ENCODE assay signal across 22 cellular contexts in the genomic region with DNA sequence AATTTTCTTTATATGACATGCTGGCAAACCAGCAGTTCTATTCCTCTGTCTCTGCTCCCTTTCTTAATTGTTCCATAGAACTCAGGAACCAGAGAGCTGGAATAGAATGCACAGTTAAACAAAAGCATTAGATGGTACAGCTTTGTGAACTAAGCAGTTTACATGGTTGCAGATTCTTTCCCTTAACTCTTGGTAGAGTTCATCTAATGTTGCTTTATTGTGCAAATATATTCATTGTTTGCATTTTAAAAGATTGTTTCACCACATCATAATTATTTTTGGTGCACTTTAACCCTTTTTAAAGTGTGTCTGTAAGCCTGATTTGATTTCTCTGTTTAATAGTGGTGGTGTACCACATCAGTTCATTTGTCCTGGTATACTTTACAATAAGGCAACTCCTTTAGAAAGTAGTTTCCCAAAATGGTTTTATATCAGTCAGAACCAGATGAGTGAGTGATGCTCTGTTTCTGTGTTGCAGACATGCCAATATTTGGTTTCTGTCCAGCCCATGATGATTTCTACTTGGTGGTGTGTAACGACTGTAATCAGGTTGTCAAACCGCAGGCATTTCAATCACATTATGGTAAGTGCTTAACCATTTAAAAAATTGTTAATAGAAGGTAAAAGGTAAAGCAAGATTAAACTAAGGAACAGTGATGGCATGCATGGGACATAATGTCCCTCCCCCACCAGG. TPM values are rescaled to one million over a fixed set of nuclear protein-coding genes. Genes with fewer than 3 reads are reported as not detected.
DNase-seq lines count a peak whose midpoint lies in the region; ATAC-seq and TF ChIP-seq lines count a peak whose summit lies in the region.
"Had no signal": no experiment of that assay in that cellular context is flagged by ENCODE, and none has a peak within 500 bp of the region (broad histone marks: within the 10 kb centered on the region; RNA-seq: fewer than 3 reads in every experiment).

No MANE protein-coding gene starts in this region.

- no peaks in the 10 kb centered on the region for H3K27me3 Mint-ChIP-seq in activated CD8-positive, alpha-beta memory T cell treated with anti-CD3 and anti-CD28 coated beads, Interleukin-2, amount 10 ng/mL, durations not matched to agents 7 days and 5 days
- no peaks in the 10 kb centered on the region for H3K27me3 Mint-ChIP-seq in activated naive CD8-positive, alpha-beta T cell treated with anti-CD3 and anti-CD28 coated beads, Interleukin-2, amount 10 ng/mL, durations not matched to agents 7 days and 5 days
- no peaks in the 10 kb centered on the region for H3K27me3 Mint-ChIP-seq in natural killer cell (ENCODE audit: low read depth in 2 of 2)
- H3K27me3 Mint-ChIP-seq in Calu3 (ENCODE audit: unreplicated experiment) = no peaks in the 10 kb centered on the region

- no peak overlapping the region for H4K91ac ChIP-seq in IMR-90 (ENCODE audit: insufficient read depth, low read depth, low read length)

- H3K14ac ChIP-seq in IMR-90 (replicated peaks; ENCODE audit: low read depth, low read length) = no peak overlapping the region

- intact Hi-C loops in IMR-90 (cut with micrococcal nuclease) (no loop called here), natural killer cell (cut with micrococcal nuclease) (no loop called here), Calu3 (cut with micrococcal nuclease; ENCODE audit: unreplicated experiment) (loop anchor here (5.0 kb wide), 1 partner anchor 40 kb away; no protein-coding TSS in a partner anchor)

- H3K27ac ChIP-seq in IMR-90 (ENCODE audit: insufficient read depth, low read length) = no peak overlapping the region
- H3K27ac ChIP-seq: A549, RWPE1, uterus had no signal

- dilution Hi-C loops in IMR-90 (cut with HindIII; ENCODE audit: low sequenced_read_pairs, unreplicated experiment) = no loop called here

- no peak overlapping the region for H3K18ac ChIP-seq in IMR-90 (ENCODE audit: low read depth, low read length)

- H3K23ac ChIP-seq in IMR-90 (ENCODE audit: low read depth, low read length) = no peak overlapping the region

- peaks cover 4% of the 10 kb centered on the region; the same call in 1 of the 2 replicates for H3K4me1 ChIP-seq in IMR-90 (ENCODE audit: control insufficient read depth, insufficient read depth, low read length)
- H3K4me1 ChIP-seq: uterus had no signal

- no peaks in the 10 kb centered on the region for H3K9me3 ChIP-seq in IMR-90 (ENCODE audit: control insufficient read depth, insufficient read depth, low read length)
- H3K9me3 ChIP-seq: A549, uterus had no signal

- TF ChIP-seq CTCF in IMR-90 (conservative IDR thresholded peaks at IDR 0.05; ENCODE audit: low read depth, low read length) = no peak
- TF ChIP-seq CTCF in natural killer cell (IDR thresholded peaks at IDR 0.05) = no peak
- no peak for TF ChIP-seq CTCF in Calu3 (IDR thresholded peaks at IDR 0.05; ENCODE audit: unreplicated experiment)

- H3K4me1 Mint-ChIP-seq in activated CD8-positive, alpha-beta memory T cell treated with anti-CD3 and anti-CD28 coated beads, Interleukin-2, amount 10 ng/mL, durations not matched to agents 7 days and 5 days = peaks cover 42% of the 10 kb centered on the region
- peaks cover 26% of the 10 kb centered on the region for H3K4me1 Mint-ChIP-seq in activated naive CD8-positive, alpha-beta T cell treated with anti-CD3 and anti-CD28 coated beads, Interleukin-2, amount 10 ng/mL, durations not matched to agents 7 days and 5 days
- H3K4me1 Mint-ChIP-seq in natural killer cell (peaks cover 44 to 47% of the 10 kb centered on the region in 2 donors), Calu3 (ENCODE audit: low read depth, unreplicated experiment) (peaks cover 24% of the 10 kb centered on the region)

- H4K5ac ChIP-seq in IMR-90 (ENCODE audit: low read depth, low read length) = no peak overlapping the region

- no peak overlapping the region for H3K4me3 ChIP-seq in IMR-90 (ENCODE audit: insufficient read depth, low read depth, low read length)
- H3K4me3 ChIP-seq: A549, uterus had no signal

- peak; percentile 58 for ATAC-seq in activated CD8-positive, alpha-beta memory T cell treated with anti-CD3 and anti-CD28 coated beads, Interleukin-2, amount 10 ng/mL, durations not matched to agents 7 days and 5 days
- ATAC-seq in IMR-90 (ENCODE audit: low read depth) (peak; percentile 16; the same call in 1 of the 2 replicates), natural killer cell (peak in 1 of 3 donors; percentile 19)
- ATAC-seq in activated naive CD8-positive, alpha-beta T cell treated with anti-CD3 and anti-CD28 coated beads, Interleukin-2, amount 10 ng/mL, durations not matched to agents 7 days and 5 days (ENCODE audit: low read depth) = no peak
- ATAC-seq: A549 had no signal

- H2BK15ac ChIP-seq in IMR-90 (ENCODE audit: low read depth, low read length) = no peak overlapping the region

- no peak for TF ChIP-seq POLR2A in IMR-90 (IDR thresholded peaks at IDR 0.05; ENCODE audit: low read depth, low read length)

- no peak overlapping the region for H2AK5ac ChIP-seq in IMR-90 (ENCODE audit: low read depth, low read length)

- CTCF ChIA-PET in activated CD8-positive, alpha-beta memory T cell treated with anti-CD3 and anti-CD28 coated beads, Interleukin-2, amount 10 ng/mL, durations not matched to agents 7 days and 5 days (lab: Charles Lee) = interaction anchor here (0.8 to 1.8 kb wide), 6 partner anchors 8 to 72 kb away, joined by 3 to 8 read pairs (median 4); no protein-coding TSS in a partner anchor
- CTCF ChIA-PET in IMR-90 (lab: Yijun Ruan, JAX) (interaction anchor here (1.6 kb wide), 1 partner anchor 10 kb away, joined by 5 read pairs; no protein-coding TSS in a partner anchor), Calu3 (lab: Charles Lee) (no interaction called here)

- no CpG with 5 or more reads among the region's 2 CpGs for WGBS in IMR-90 (ENCODE audit: extremely low coverage in 2 of 2, insufficient read length in 1 of 2), 2 experiments

- no peak overlapping the region for H2BK5ac ChIP-seq in IMR-90 (ENCODE audit: low read depth, low read length, poor library complexity, severe bottlenecking)

- H4K8ac ChIP-seq in IMR-90 (ENCODE audit: low read depth in 2 of 2, low read length in 2 of 2) = no peak overlapping the region

- BruUV-seq in IMR-90 (replicated peaks; lab: Mats Ljungman, UMichigan) = no TSS peak
- no TSS peak for BruUV-seq in Calu3 (replicated peaks; lab: Mats Ljungman, UMichigan)

- TF ChIP-seq RAD21 in IMR-90 (IDR thresholded peaks at IDR 0.05; ENCODE audit: low read length) = no peak

- peaks cover 26% of the 10 kb centered on the region for H3K36me3 Mint-ChIP-seq in activated CD8-positive, alpha-beta memory T cell treated with anti-CD3 and anti-CD28 coated beads, Interleukin-2, amount 10 ng/mL, durations not matched to agents 7 days and 5 days
- H3K36me3 Mint-ChIP-seq in activated naive CD8-positive, alpha-beta T cell treated with anti-CD3 and anti-CD28 coated beads, Interleukin-2, amount 10 ng/mL, durations not matched to agents 7 days and 5 days = peaks cover 17% of the 10 kb centered on the region
- H3K36me3 Mint-ChIP-seq in natural killer cell (no peaks in the 10 kb centered on the region), Calu3 (ENCODE audit: insufficient read depth, unreplicated experiment) (peaks cover 15% of the 10 kb centered on the region)

- H3K4ac ChIP-seq in IMR-90 (ENCODE audit: low read depth, low read length) = no peak overlapping the region

- peak overlapping the region; percentile 46 for H3K4me3 Mint-ChIP-seq in activated CD8-positive, alpha-beta memory T cell treated with anti-CD3 and anti-CD28 coated beads, Interleukin-2, amount 10 ng/mL, durations not matched to agents 7 days and 5 days
- H3K4me3 Mint-ChIP-seq in activated naive CD8-positive, alpha-beta T cell treated with anti-CD3 and anti-CD28 coated beads, Interleukin-2, amount 10 ng/mL, durations not matched to agents 7 days and 5 days = peak overlapping the region; percentile 9
- H3K4me3 Mint-ChIP-seq in natural killer cell (peak overlapping the region; percentile 32), Calu3 (ENCODE audit: low read depth, unreplicated experiment) (no peak overlapping the region)
- H3K4me3 Mint-ChIP-seq: CD14-positive monocyte had no signal

- no peak overlapping the region for H2BK120ac ChIP-seq in IMR-90 (ENCODE audit: low read depth, low read length)

- no peak overlapping the region for H3K9ac ChIP-seq in IMR-90 (ENCODE audit: low read depth, low read length)

- H2BK20ac ChIP-seq in IMR-90 (ENCODE audit: low read depth, low read length) = no peak overlapping the region

- H3K4me2 ChIP-seq in IMR-90 (ENCODE audit: low read depth, low read length) = 0 out of 2 replicates have a peak overlapping the region, but pooled peaks have one; percentile 15
- H3K4me2 ChIP-seq: A549 had no signal

- no peak overlapping the region for H2AK9ac ChIP-seq in IMR-90 (replicated peaks; ENCODE audit: low read depth, low read length, poor library complexity)

- DNase-seq in activated CD8-positive, alpha-beta memory T cell treated with anti-CD3 and anti-CD28 coated beads, Interleukin-2, amount 10 ng/mL, durations not matched to agents 7 days and 5 days = no peak
- no peak for DNase-seq in activated CD8-positive, alpha-beta memory T cell treated with anti-CD3 and anti-CD28 coated beads, Interleukin-2, amount 50 U/mL, for 4 hours
- DNase-seq in IMR-90 = no peak
- no peak for DNase-seq in activated naive CD8-positive, alpha-beta T cell treated with anti-CD3 and anti-CD28 coated beads, Interleukin-2, amount 10 ng/mL, durations not matched to agents 7 days and 5 days
- no peak for DNase-seq in natural killer cell
- DNase-seq in NCI-H1417 treated with DMSO at 0.1 percent for 48 hours (lab: John Stamatoyannopoulos, UW) = no peak
- DNase-seq in Calu3 = no peak
- no peak for DNase-seq in HPDE6-E6E7 (ENCODE audit: extremely low spot score)
- DNase-seq: GOT3; head of caudate nucleus; Kasumi-1; NCI-H1417; NCI-H226; NK-92 treated with Interleukin-12 subunit alpha and Interleukin-12 subunit beta, amount 100 ng/mL, for 24 hours; uterus had no signal

- H2AFZ ChIP-seq in IMR-90 (replicated peaks; ENCODE audit: low read length, poor library complexity) = no peak overlapping the region

- H3K9me3 Mint-ChIP-seq in activated CD8-positive, alpha-beta memory T cell treated with anti-CD3 and anti-CD28 coated beads, Interleukin-2, amount 10 ng/mL, durations not matched to agents 7 days and 5 days (ENCODE audit: low read depth) = no peaks in the 10 kb centered on the region
- H3K9me3 Mint-ChIP-seq in activated naive CD8-positive, alpha-beta T cell treated with anti-CD3 and anti-CD28 coated beads, Interleukin-2, amount 10 ng/mL, durations not matched to agents 7 days and 5 days = no peaks in the 10 kb centered on the region
- H3K9me3 Mint-ChIP-seq in natural killer cell = no peaks in the 10 kb centered on the region
- no peaks in the 10 kb centered on the region for H3K9me3 Mint-ChIP-seq in Calu3 (ENCODE audit: low read depth, unreplicated experiment)
- H3K9me3 Mint-ChIP-seq: CD14-positive monocyte; T-helper 1 cell treated with Interleukin-12 subunit alpha and Interleukin-12 subunit beta and Interleukin-4 antibody, amounts not matched to agents 30 μg/mL and 1 μg/mL, for 36 hours had no signal

- no peaks in the 10 kb centered on the region for H3K27me3 ChIP-seq in IMR-90 (ENCODE audit: control insufficient read depth, insufficient read depth, low read length)
- H3K27me3 ChIP-seq: uterus had no signal

- H3K36me3 ChIP-seq in IMR-90 (ENCODE audit: control insufficient read depth, insufficient read depth, low read length) = peaks cover 13% of the 10 kb centered on the region
- H3K36me3 ChIP-seq: uterus had no signal

- peaks cover 24% of the 10 kb centered on the region for H4K20me1 ChIP-seq in IMR-90 (ENCODE audit: insufficient read depth, low read length)

- H3K56ac ChIP-seq in IMR-90 (ENCODE audit: extremely low read depth, insufficient read depth, low read length) = no peak overlapping the region

- peaks cover 28% of the 10 kb centered on the region for H3K9me1 ChIP-seq in IMR-90 (ENCODE audit: insufficient read depth, low read length)

- POLR2A ChIA-PET in IMR-90 (lab: Charles Lee; ENCODE audit: unreplicated experiment) = no interaction called here
- POLR2A ChIA-PET in activated naive CD8-positive, alpha-beta T cell treated with anti-CD3 and anti-CD28 coated beads, Interleukin-2, amount 10 ng/mL, durations not matched to agents 7 days and 5 days (lab: Charles Lee) = interaction anchor here (1.1 to 1.4 kb wide), 2 partner anchors 14 to 40 kb away, joined by 3 to 4 read pairs; a partner anchor contains a TSS

- in situ Hi-C loops in IMR-90 (cut with MboI; ENCODE audit: low sequenced_read_pairs) = no loop called here

- peaks cover 48 to 73% of the 10 kb centered on the region in 2 experiments for H3K79me1 ChIP-seq in IMR-90 (ENCODE audit: low read depth in 1 of 2, low read length in 2 of 2)

- peak overlapping the region; percentile 80 for H3K27ac Mint-ChIP-seq in activated CD8-positive, alpha-beta memory T cell treated with anti-CD3 and anti-CD28 coated beads, Interleukin-2, amount 10 ng/mL, durations not matched to agents 7 days and 5 days
- H3K27ac Mint-ChIP-seq in activated naive CD8-positive, alpha-beta T cell treated with anti-CD3 and anti-CD28 coated beads, Interleukin-2, amount 10 ng/mL, durations not matched to agents 7 days and 5 days = peak overlapping the region; percentile 49
- H3K27ac Mint-ChIP-seq in natural killer cell (peak overlapping the region; percentile 88 to 92), Calu3 (ENCODE audit: unreplicated experiment) (no peak overlapping the region)

RNA-seq across cellular contexts. Expression of a gene that starts 39.9 kb away (rescaled TPM):
- 1 to 10 TPM in 1 of 2 experiments, not detected in 1; 1.3 TPM for total RNA-seq in activated CD8-positive, alpha-beta memory T cell treated with anti-CD3 and anti-CD28 coated beads, Interleukin-2, amount 10 ng/mL, durations not matched to agents 7 days and 5 days
- total RNA-seq in IMR-90 (2012; rRNA removed) (not detected in 2 replicates), natural killer cell (1 to 10 TPM in 2 of 3 donors, not detected in 1; 3.6 to 8.0 TPM), Calu3 (2022) (not detected in 2 replicates)
- not detected in 2 replicates for polyA plus RNA-seq in IMR-90 (2012; rRNA removed)
- not detected in 2 replicates for polyA plus RNA-seq in IMR-90 (2012; cell fraction: cytosol; rRNA removed)
- not detected in 2 replicates for polyA plus RNA-seq in IMR-90 (2012; cell fraction: nucleus; rRNA removed; ENCODE audit: low replicate concordance)
- 1 to 10 TPM in 1 of 2 experiments, not detected in 1; 1.8 TPM for total RNA-seq in activated naive CD8-positive, alpha-beta T cell treated with anti-CD3 and anti-CD28 coated beads, Interleukin-2, amount 10 ng/mL, durations not matched to agents 7 days and 5 days
- total RNA-seq: Daoy, renal cortical epithelial cell, uterus had no signal
- polyA plus RNA-seq: A549, CD14-positive monocyte, esophagus had no signal
